ENCODE assay signal across 9 cellular contexts in the genomic region with DNA sequence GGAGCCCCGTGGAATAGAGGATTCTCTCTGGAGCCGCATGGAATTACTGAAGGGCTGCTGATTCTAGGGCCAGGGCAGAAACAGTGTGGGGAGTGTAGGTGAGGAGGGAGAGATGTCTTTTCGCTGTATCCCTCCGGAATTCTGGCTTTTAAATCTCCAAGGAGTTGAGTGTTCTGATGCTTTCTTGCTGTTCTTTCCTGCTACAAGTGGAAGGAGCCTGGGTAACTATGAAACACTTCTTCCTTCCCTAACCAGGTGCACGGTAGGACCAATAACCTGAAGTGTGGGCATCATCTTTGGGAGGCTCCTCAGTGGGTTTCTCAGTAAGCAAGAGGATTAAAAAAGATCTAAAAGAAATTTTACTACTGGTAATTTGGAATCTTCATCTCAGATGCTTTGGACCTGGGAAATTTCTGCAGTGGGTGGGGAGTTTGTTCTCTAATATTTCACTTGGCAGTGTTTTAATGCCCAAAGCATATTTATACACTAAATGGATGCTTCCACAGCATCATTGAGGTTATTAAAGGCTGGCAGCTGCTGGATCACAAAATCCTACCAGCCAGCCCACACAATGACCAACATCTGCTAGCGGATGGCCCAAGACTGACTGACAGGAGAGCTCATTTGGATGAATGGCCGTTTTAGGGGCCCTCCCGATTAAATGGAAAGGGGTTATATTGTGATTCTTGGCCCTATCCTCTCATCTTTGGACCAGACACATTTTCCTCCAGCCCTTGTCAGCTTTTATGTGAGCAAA. TPM values are rescaled to one million over a fixed set of nuclear protein-coding genes. Genes with fewer than 3 reads are reported as not detected.
A peak's percentile ranks its signal among the peaks of the same experiment; 100 is the strongest.
DNase-seq lines count a peak whose midpoint lies in the region; ATAC-seq and TF ChIP-seq lines count a peak whose summit lies in the region.
"Had no signal": no experiment of that assay in that cellular context is flagged by ENCODE, and none has a peak within 500 bp of the region (broad histone marks: within the 10 kb centered on the region; RNA-seq: fewer than 3 reads in every experiment).

No MANE protein-coding gene starts in this region.

- H3K4me2 ChIP-seq in mesenchymal stem cell (ENCODE audit: low read length, poor library complexity, severe bottlenecking), result peak overlapping the region; percentile 100

- H4K91ac ChIP-seq in mesenchymal stem cell (ENCODE audit: low read length), result no peak overlapping the region

- H3K4ac ChIP-seq in mesenchymal stem cell (ENCODE audit: low read depth in 1 of 2, low read length in 2 of 2), result no peak overlapping the region

- no peak overlapping the region for H2AK5ac ChIP-seq in mesenchymal stem cell (ENCODE audit: low read length, severe bottlenecking)

- H3K27ac Mint-ChIP-seq in activated T-helper 17 cell treated with anti-CD3 and anti-CD28 coated beads, Interleukin-2, amount 50 U/mL, for 72 hours, result peak overlapping the region; percentile 54

- H3K9ac ChIP-seq in mesenchymal stem cell (ENCODE audit: low read length), result peak overlapping the region; percentile 36

- H2BK120ac ChIP-seq in mesenchymal stem cell (ENCODE audit: low read depth, low read length), result no peak overlapping the region

- no peak overlapping the region for H2BK15ac ChIP-seq in mesenchymal stem cell (ENCODE audit: low read depth, poor library complexity, severe bottlenecking)

- H4K8ac ChIP-seq in mesenchymal stem cell (ENCODE audit: low read length), result no peak overlapping the region

- ATAC-seq in Right ventricle myocardium inferior, result no peak
- ATAC-seq in activated T-helper 17 cell treated with anti-CD3 and anti-CD28 coated beads, Interleukin-2, amount 50 U/mL, for 72 hours (replicated peaks), result no peak
- no peak for ATAC-seq in GM18867 (IDR thresholded peaks at IDR 0.05; ENCODE audit: unreplicated experiment)
- ATAC-seq: foreskin keratinocyte had no signal

- TF ChIP-seq POLR2A in vagina (IDR thresholded peaks at IDR 0.05), result no peak

- H2BK12ac ChIP-seq in mesenchymal stem cell (ENCODE audit: low read length in 2 of 2), result no peak overlapping the region

- H3K23ac ChIP-seq in mesenchymal stem cell (ENCODE audit: low read length in 2 of 2), result no peak overlapping the region

- H3K4me3 Mint-ChIP-seq in activated T-helper 17 cell treated with anti-CD3 and anti-CD28 coated beads, Interleukin-2, amount 50 U/mL, for 72 hours, result peak overlapping the region; percentile 80

- no peaks in the 10 kb centered on the region for H3K9me3 Mint-ChIP-seq in activated T-helper 17 cell treated with anti-CD3 and anti-CD28 coated beads, Interleukin-2, amount 50 U/mL, for 72 hours

- H3K36me3 Mint-ChIP-seq in activated T-helper 17 cell treated with anti-CD3 and anti-CD28 coated beads, Interleukin-2, amount 50 U/mL, for 72 hours (ENCODE audit: low read depth), result no peaks in the 10 kb centered on the region

- peaks cover 8% of the 10 kb centered on the region for H3K4me1 Mint-ChIP-seq in activated T-helper 17 cell treated with anti-CD3 and anti-CD28 coated beads, Interleukin-2, amount 50 U/mL, for 72 hours

- H3K36me3 ChIP-seq in left ventricle myocardium inferior, result no peaks in the 10 kb centered on the region
- H3K36me3 ChIP-seq in mesenchymal stem cell (ENCODE audit: control insufficient read depth in 1 of 2, insufficient read depth in 2 of 2, low read depth in 1 of 2, low read length in 2 of 2), result no peaks in the 10 kb centered on the region
- H3K36me3 ChIP-seq in vagina, result no peaks in the 10 kb centered on the region

- no peak for TF ChIP-seq CTCF in left ventricle myocardium inferior (IDR thresholded peaks at IDR 0.05; ENCODE audit: borderline replicate concordance)
- no peak for TF ChIP-seq CTCF in vagina (IDR thresholded peaks at IDR 0.05)
- TF ChIP-seq CTCF in GM20000 (IDR thresholded peaks at IDR 0.05; ENCODE audit: extremely low read depth, missing control alignments), result no peak

- no peak overlapping the region for H3K18ac ChIP-seq in mesenchymal stem cell (ENCODE audit: low read depth in 1 of 2, low read length in 2 of 2)

- no peak overlapping the region for H2BK5ac ChIP-seq in mesenchymal stem cell (ENCODE audit: low read depth, low read length, poor library complexity, severe bottlenecking)

- DNase-seq in left ventricle myocardium inferior, result no peak
- no peak for DNase-seq in Right ventricle myocardium inferior (ENCODE audit: missing footprints)
- DNase-seq in mesenchymal stem cell, result no peak
- no peak for DNase-seq in vagina (ENCODE audit: extremely low spot score in 2 of 2)
- DNase-seq in COLO829 (ENCODE audit: low spot score), result no peak
- no peak for DNase-seq in GM20000 (ENCODE audit: low spot score)
- DNase-seq: foreskin keratinocyte had no signal

- intact Hi-C loops in left ventricle myocardium inferior (cut with micrococcal nuclease), result no loop called here
- intact Hi-C loops in Right ventricle myocardium inferior (cut with DNase I), result loop anchor here (10.0 kb wide), 1 partner anchor 109 kb away; no protein-coding TSS in a partner anchor
- intact Hi-C loops in vagina (cut with DNase I), result loop anchor here (10.0 kb wide), 1 partner anchor 109 kb away; no protein-coding TSS in a partner anchor

- peaks cover 26% of the 10 kb centered on the region for H3K27me3 Mint-ChIP-seq in activated T-helper 17 cell treated with anti-CD3 and anti-CD28 coated beads, Interleukin-2, amount 50 U/mL, for 72 hours

- H3K27ac ChIP-seq in left ventricle myocardium inferior (replicated peaks) (no peak overlapping the region), mesenchymal stem cell (ENCODE audit: low read length, poor library complexity, severe bottlenecking) (no peak overlapping the region), vagina (no peak overlapping the region)
- H3K27ac ChIP-seq: foreskin keratinocyte had no signal

- WGBS in mesenchymal stem cell, result 41% methylated on average over 7 of the region's 8 CpGs

- H3K4me1 ChIP-seq in left ventricle myocardium inferior, result peaks cover 25% of the 10 kb centered on the region
- H3K4me1 ChIP-seq in mesenchymal stem cell (ENCODE audit: control insufficient read depth, insufficient read depth, low read depth, low read length), result peaks cover 7% of the 10 kb centered on the region
- H3K4me1 ChIP-seq in vagina, result peaks cover 8% of the 10 kb centered on the region

- H3K9me3 ChIP-seq in left ventricle myocardium inferior (replicated peaks) (no peaks in the 10 kb centered on the region), mesenchymal stem cell (ENCODE audit: control insufficient read depth, low read length) (no peaks in the 10 kb centered on the region), vagina (no peaks in the 10 kb centered on the region)

- H2AFZ ChIP-seq in mesenchymal stem cell (ENCODE audit: low read depth, low read length), result no peak overlapping the region

- H3K79me1 ChIP-seq in mesenchymal stem cell (replicated peaks; ENCODE audit: low read length, poor library complexity, severe bottlenecking), result peaks cover 1% of the 10 kb centered on the region

- H3K27me3 ChIP-seq in left ventricle myocardium inferior (ENCODE audit: low read depth) (peaks cover 5% of the 10 kb centered on the region), mesenchymal stem cell (ENCODE audit: control insufficient read depth in 1 of 2, insufficient read depth in 1 of 2, low read length in 2 of 2) (peaks cover 5 to 12% of the 10 kb centered on the region in 2 experiments), vagina (no peaks in the 10 kb centered on the region)

- H3K14ac ChIP-seq in mesenchymal stem cell (ENCODE audit: low read length in 2 of 2), result no peak overlapping the region

- H3K4me3 ChIP-seq in left ventricle myocardium inferior (peak overlapping the region; percentile 87), mesenchymal stem cell (ENCODE audit: insufficient read depth in 1 of 2, low read depth in 1 of 2, low read length in 2 of 2) (peak overlapping the region in 1 of 2 experiments; percentile 94), vagina (peak overlapping the region; percentile 64 to 67)

RNA-seq across cellular contexts. Expression of a gene that starts 2.1 kb away (rescaled TPM):
- total RNA-seq in left ventricle myocardium inferior (0.77 TPM), Right ventricle myocardium inferior (0.16 TPM), vagina (1.7 TPM)
- total RNA-seq in activated T-helper 17 cell treated with anti-CD3 and anti-CD28 coated beads, Interleukin-2, amount 50 U/mL, for 72 hours, result 1 to 10 TPM; 1.0 to 1.4 TPM
- 0.36 TPM for polyA plus RNA-seq in mesenchymal stem cell (2013, experiment 1 of 2)
- 0.25 TPM for polyA plus RNA-seq in mesenchymal stem cell (2013, experiment 2 of 2)
